ENCODE assay signal across 21 cellular contexts in the genomic region with DNA sequence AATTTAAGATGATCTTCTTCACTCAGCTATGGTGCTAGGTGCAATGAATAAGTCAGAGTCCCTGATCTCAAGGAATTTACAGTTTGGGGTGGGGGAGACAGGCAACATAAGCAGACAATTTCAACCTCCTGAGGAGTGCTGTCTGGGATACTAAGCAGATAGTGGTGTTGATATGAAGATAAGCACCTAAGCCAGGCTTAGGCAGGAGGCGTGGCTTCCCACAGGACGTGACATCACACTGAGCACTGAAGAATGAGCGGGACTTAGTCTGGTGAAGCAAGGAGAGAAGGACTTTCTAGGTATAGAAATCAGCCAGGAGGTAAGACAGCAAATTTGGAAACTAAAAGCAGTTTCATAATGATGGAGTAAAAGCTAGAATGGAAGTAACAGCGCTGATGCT. TPM values are rescaled to one million over a fixed set of nuclear protein-coding genes. Genes with fewer than 3 reads are reported as not detected.
DNase-seq lines count a peak whose midpoint lies in the region; ATAC-seq and TF ChIP-seq lines count a peak whose summit lies in the region.
"Had no signal": no experiment of that assay in that cellular context is flagged by ENCODE, and none has a peak within 500 bp of the region (broad histone marks: within the 10 kb centered on the region; RNA-seq: fewer than 3 reads in every experiment).

No MANE protein-coding gene starts in this region.

- no peak overlapping the region for H3K27ac Mint-ChIP-seq in activated CD4-positive, alpha-beta memory T cell treated with anti-CD3 and anti-CD28 coated beads for 36 hours
- no peak overlapping the region for H3K27ac Mint-ChIP-seq in glutamatergic neuron (ENCODE audit: unreplicated experiment)
- no peak overlapping the region for H3K27ac Mint-ChIP-seq in WTC11
- H3K27ac Mint-ChIP-seq: mesothelial cell of epicardium; T-helper 1 cell treated with Interleukin-12 subunit alpha and Interleukin-12 subunit beta and Interleukin-4 antibody, amounts not matched to agents 30 μg/mL and 1 μg/mL, for 36 hours had no signal

- peaks cover 11% of the 10 kb centered on the region for H3K4me1 Mint-ChIP-seq in activated CD4-positive, alpha-beta memory T cell treated with anti-CD3 and anti-CD28 coated beads for 36 hours (ENCODE audit: low read depth)
- H3K4me1 Mint-ChIP-seq in glutamatergic neuron (ENCODE audit: low read depth, unreplicated experiment) (peaks cover 6% of the 10 kb centered on the region), WTC11 (0 out of 2 replicates have a peak, but pooled peaks cover 6% of the 10 kb centered on the region)

- intact Hi-C loops in activated CD4-positive, alpha-beta memory T cell treated with anti-CD3 and anti-CD28 coated beads for 36 hours (cut with micrococcal nuclease) = no loop called here

- CTCF ChIA-PET in activated CD4-positive, alpha-beta memory T cell treated with anti-CD3 and anti-CD28 coated beads for 36 hours (lab: Charles Lee) = interaction anchor here (0.9 to 2.4 kb wide), 3 partner anchors 10 to 46 kb away, joined by 3 to 10 read pairs (median 6); no protein-coding TSS in a partner anchor
- CTCF ChIA-PET in WTC11 (lab: Charles Lee) = interaction anchor here (1.0 to 4.3 kb wide), 2 partner anchors 9 to 46 kb away, joined by 4 to 18 read pairs; a partner anchor contains a TSS

- H3K4me3 Mint-ChIP-seq in activated CD4-positive, alpha-beta memory T cell treated with anti-CD3 and anti-CD28 coated beads for 36 hours = no peak overlapping the region
- H3K4me3 Mint-ChIP-seq in glutamatergic neuron (ENCODE audit: unreplicated experiment) (no peak overlapping the region), WTC11 (no peak overlapping the region)
- H3K4me3 Mint-ChIP-seq: mesothelial cell of epicardium; T-helper 1 cell treated with Interleukin-12 subunit alpha and Interleukin-12 subunit beta and Interleukin-4 antibody, amounts not matched to agents 30 μg/mL and 1 μg/mL, for 36 hours had no signal

- no peak for TF ChIP-seq CTCF in GM12865 (IDR thresholded peaks at IDR 0.05; ENCODE audit: insufficient read depth, low read depth, low read length, missing control alignments)
- no peak for TF ChIP-seq CTCF in fibroblast of villous mesenchyme (IDR thresholded peaks at IDR 0.05; ENCODE audit: insufficient read depth, low read depth, low read length)
- TF ChIP-seq CTCF in glutamatergic neuron (IDR thresholded peaks at IDR 0.05; ENCODE audit: partially characterized antibody, unreplicated experiment) = no peak
- TF ChIP-seq CTCF in WTC11 (IDR thresholded peaks at IDR 0.05) = no peak

- ATAC-seq in GM21529 (IDR thresholded peaks at IDR 0.05; ENCODE audit: unreplicated experiment) (no peak), WTC11 (no peak)
- ATAC-seq: left cardiac atrium, psoas muscle had no signal

- POLR2A ChIA-PET in activated CD4-positive, alpha-beta memory T cell treated with anti-CD3 and anti-CD28 coated beads for 36 hours (lab: Charles Lee) = interaction anchor here (1.3 kb wide), 1 partner anchor 21 kb away, joined by 3 read pairs; a partner anchor contains a TSS
- POLR2A ChIA-PET in WTC11 (lab: Charles Lee) = no interaction called here

- H3K27me3 Mint-ChIP-seq in activated CD4-positive, alpha-beta memory T cell treated with anti-CD3 and anti-CD28 coated beads for 36 hours = peaks cover 39% of the 10 kb centered on the region
- peaks cover 19% of the 10 kb centered on the region for H3K27me3 Mint-ChIP-seq in glutamatergic neuron (ENCODE audit: unreplicated experiment)
- H3K27me3 Mint-ChIP-seq in WTC11 (ENCODE audit: low read depth) = peaks cover 81% of the 10 kb centered on the region

- H3K4me3 ChIP-seq in GM12865 (ENCODE audit: low read depth, low read length) (no peak overlapping the region), fibroblast of villous mesenchyme (ENCODE audit: low read depth, low read length) (no peak overlapping the region)
- H3K4me3 ChIP-seq: ascending aorta, esophagus squamous epithelium, HAP-1, psoas muscle, skin epidermis, testis had no signal

- no peaks in the 10 kb centered on the region for H3K36me3 Mint-ChIP-seq in activated CD4-positive, alpha-beta memory T cell treated with anti-CD3 and anti-CD28 coated beads for 36 hours
- H3K36me3 Mint-ChIP-seq in glutamatergic neuron (ENCODE audit: unreplicated experiment) = peaks cover 8% of the 10 kb centered on the region
- H3K36me3 Mint-ChIP-seq in WTC11 = no peaks in the 10 kb centered on the region
- H3K36me3 Mint-ChIP-seq: mesothelial cell of epicardium had no signal

- H3K9me3 Mint-ChIP-seq in activated CD4-positive, alpha-beta memory T cell treated with anti-CD3 and anti-CD28 coated beads for 36 hours = no peaks in the 10 kb centered on the region
- peaks cover 14% of the 10 kb centered on the region for H3K9me3 Mint-ChIP-seq in glutamatergic neuron (ENCODE audit: unreplicated experiment)
- H3K9me3 Mint-ChIP-seq in WTC11 = no peaks in the 10 kb centered on the region
- H3K9me3 Mint-ChIP-seq: mesothelial cell of epicardium; T-helper 1 cell treated with Interleukin-12 subunit alpha and Interleukin-12 subunit beta and Interleukin-4 antibody, amounts not matched to agents 30 μg/mL and 1 μg/mL, for 36 hours had no signal

- DNase-seq in activated T-cell treated with anti-CD3 and anti-CD28 coated beads for 48 hours (ENCODE audit: low read depth) (peak; percentile 41), activated T-cell treated with anti-CD3 and anti-CD28 coated beads for 4 hours (no peak), GM12865 (ENCODE audit: low read depth) (peak; percentile 28), fibroblast of villous mesenchyme (ENCODE audit: low read depth) (peak; percentile 61), glutamatergic neuron (no peak), WTC11 (ENCODE audit: low spot score) (no peak)
- peak; percentile 77 for DNase-seq in activated CD4-positive, alpha-beta memory T cell treated with anti-CD3 and anti-CD28 coated beads for 36 hours
- DNase-seq: effector CD4-positive, alpha-beta T cell; esophagus squamous epithelium; GF-D8; left cardiac atrium; NCI-H524 treated with DMSO at 0.1 percent for 48 hours; psoas muscle; SHP77; testis had no signal

TF ChIP-seq in WTC11, 78 proteins besides CTCF, POLR2A, EP300 and RAD21:
- TF ChIP-seq, protein P1, sequence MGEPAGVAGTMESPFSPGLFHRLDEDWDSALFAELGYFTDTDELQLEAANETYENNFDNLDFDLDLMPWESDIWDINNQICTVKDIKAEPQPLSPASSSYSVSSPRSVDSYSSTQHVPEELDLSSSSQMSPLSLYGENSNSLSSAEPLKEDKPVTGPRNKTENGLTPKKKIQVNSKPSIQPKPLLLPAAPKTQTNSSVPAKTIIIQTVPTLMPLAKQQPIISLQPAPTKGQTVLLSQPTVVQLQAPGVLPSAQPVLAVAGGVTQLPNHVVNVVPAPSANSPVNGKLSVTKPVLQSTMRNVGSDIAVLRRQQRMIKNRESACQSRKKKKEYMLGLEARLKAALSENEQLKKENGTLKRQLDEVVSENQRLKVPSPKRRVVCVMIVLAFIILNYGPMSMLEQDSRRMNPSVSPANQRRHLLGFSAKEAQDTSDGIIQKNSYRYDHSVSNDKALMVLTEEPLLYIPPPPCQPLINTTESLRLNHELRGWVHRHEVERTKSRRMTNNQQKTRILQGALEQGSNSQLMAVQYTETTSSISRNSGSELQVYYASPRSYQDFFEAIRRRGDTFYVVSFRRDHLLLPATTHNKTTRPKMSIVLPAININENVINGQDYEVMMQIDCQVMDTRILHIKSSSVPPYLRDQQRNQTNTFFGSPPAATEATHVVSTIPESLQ (CRISPR knock-in tag; IDR thresholded peaks at IDR 0.05) = no peak

RNA-seq across cellular contexts. Expression of a gene that starts 6.8 kb away (rescaled TPM):
- total RNA-seq in activated CD4-positive, alpha-beta memory T cell treated with anti-CD3 and anti-CD28 coated beads for 36 hours = not detected
- total RNA-seq in fibroblast of villous mesenchyme (under 0.01 TPM in 1 of 2 replicates, not detected in the other), glutamatergic neuron (ENCODE audit: unreplicated experiment) (2,189 TPM), WTC11 (2021) (0.73 to 2.4 TPM (median 1.7 TPM) in 3 replicates)
- total RNA-seq: ascending aorta, psoas muscle had no signal

RNA-seq across cellular contexts. Expression of a gene that starts 21.3 kb away (rescaled TPM):
- total RNA-seq in activated CD4-positive, alpha-beta memory T cell treated with anti-CD3 and anti-CD28 coated beads for 36 hours = 10 to 100 TPM; 57.7 to 64.9 TPM
- total RNA-seq in fibroblast of villous mesenchyme (11.3 and 14.7 TPM in 2 replicates), glutamatergic neuron (ENCODE audit: unreplicated experiment) (11.7 TPM), WTC11 (2021) (78.5 to 89.2 TPM (median 80.0 TPM) in 3 replicates)
- total RNA-seq: ascending aorta had no signal

RNA-seq across cellular contexts. Expression of a gene that starts 35.2 kb away (rescaled TPM):
- total RNA-seq in activated CD4-positive, alpha-beta memory T cell treated with anti-CD3 and anti-CD28 coated beads for 36 hours = not detected
- total RNA-seq in fibroblast of villous mesenchyme = under 0.01 TPM in 1 of 2 replicates, not detected in the other
- total RNA-seq in glutamatergic neuron (ENCODE audit: unreplicated experiment) = 4.8 TPM
- total RNA-seq in WTC11 (2021) = 0.92 to 1.2 TPM (median 1.2 TPM) in 3 replicates
- total RNA-seq: ascending aorta, esophagus squamous epithelium, left cardiac atrium, psoas muscle had no signal

RNA-seq across cellular contexts. Expression of a gene that starts 36.9 kb away (rescaled TPM):
- total RNA-seq in activated CD4-positive, alpha-beta memory T cell treated with anti-CD3 and anti-CD28 coated beads for 36 hours = 100 to 1,000 TPM; 353 to 360 TPM
- total RNA-seq in fibroblast of villous mesenchyme (376 and 609 TPM in 2 replicates), glutamatergic neuron (ENCODE audit: unreplicated experiment) (66.7 TPM), WTC11 (2021) (458 to 540 TPM (median 478 TPM) in 3 replicates)

RNA-seq across cellular contexts. Expression of a gene that starts 44.9 kb away (rescaled TPM):
- total RNA-seq in activated CD4-positive, alpha-beta memory T cell treated with anti-CD3 and anti-CD28 coated beads for 36 hours = under 1 TPM in 1 of 2 experiments, not detected in 1; 0.10 TPM
- total RNA-seq in fibroblast of villous mesenchyme (1.7 and 2.6 TPM in 2 replicates), glutamatergic neuron (ENCODE audit: unreplicated experiment) (4.5 TPM), WTC11 (2021) (0.14 to 0.24 TPM (median 0.23 TPM) in 3 replicates)
- total RNA-seq: ascending aorta had no signal

Comparison
In these comparisons a context has a peak if more than half of its experiments do, and no peak if none do; other contexts are left out.
1. DNase-seq: peak in activated T-cell treated with anti-CD3 and anti-CD28 coated beads for 48 hours (single experiment), GM12865 (single experiment), activated CD4-positive, alpha-beta memory T cell treated with anti-CD3 and anti-CD28 coated beads for 36 hours (single experiment) and fibroblast of villous mesenchyme (single experiment); none in activated T-cell treated with anti-CD3 and anti-CD28 coated beads for 4 hours (single experiment), glutamatergic neuron (single experiment) and WTC11 (single experiment).
2. RNA of a gene that starts 6.8 kb away (total RNA-seq): 2,189 TPM in glutamatergic neuron (single experiment); 0.73 to 2.4 TPM in WTC11, not detected in activated CD4-positive, alpha-beta memory T cell treated with anti-CD3 and anti-CD28 coated beads for 36 hours and under 0.01 TPM in fibroblast of villous mesenchyme; every median in the first group is over 100 times any median in the second.